7 cellular contexts compared by ENCODE assay signal in the genomic region with DNA sequence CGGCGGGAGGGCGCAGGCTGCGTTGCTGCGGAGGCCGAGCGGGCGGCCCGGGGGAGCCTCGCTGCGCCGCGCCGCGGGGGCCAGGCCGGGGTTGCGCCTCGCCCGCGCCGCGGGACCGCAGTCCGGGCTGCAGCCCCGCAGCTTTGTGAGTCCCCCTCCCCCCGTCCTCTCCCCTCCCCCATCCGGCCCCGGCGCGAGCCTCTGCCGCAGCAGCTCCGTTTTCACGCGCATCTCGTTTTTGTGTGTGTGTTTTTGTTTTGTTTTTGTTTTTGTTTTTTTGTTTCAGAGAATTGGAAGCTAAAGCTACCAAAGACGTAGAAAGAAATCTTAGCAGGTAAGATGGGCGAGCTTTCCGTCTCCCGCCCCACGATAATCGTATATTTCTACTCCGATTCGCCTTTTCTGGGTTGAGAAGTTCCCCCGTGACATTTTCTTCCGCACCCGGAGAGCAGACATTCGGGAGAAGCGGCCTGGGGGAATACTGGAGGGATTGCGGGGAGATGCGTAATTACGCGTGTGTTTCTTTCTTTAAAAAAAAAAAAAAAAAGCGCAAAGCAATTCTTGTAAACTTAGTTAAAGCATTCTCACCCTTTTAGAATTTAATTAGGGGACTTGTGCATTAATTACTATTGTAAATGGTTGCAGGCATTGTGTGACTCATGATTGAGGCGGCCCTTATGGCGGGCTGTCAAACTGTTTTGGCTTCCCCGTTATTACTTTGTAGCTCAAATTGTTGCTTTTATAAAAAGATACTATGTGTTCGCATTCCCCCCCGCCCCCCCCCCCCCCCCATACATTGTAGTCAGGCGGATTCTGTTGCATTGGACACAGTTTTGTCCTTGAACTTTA. TPM values are rescaled to one million over a fixed set of nuclear protein-coding genes. Genes with fewer than 3 reads are reported as not detected.
DNase-seq lines count a peak whose midpoint lies in the region; ATAC-seq, FAIRE-seq and TF ChIP-seq lines count a peak whose summit lies in the region.

No MANE protein-coding gene starts in this region.

- in situ Hi-C loops in HepG2 (cut with HindIII; ENCODE audit: extremely low pct_ligation_motif_present, low pct_unique_long_range_greater_than_20kb) = no loop called here

- TF ChIP-seq EP300 in HepG2 (IDR thresholded peaks at IDR 0.05; ENCODE audit: low read depth in 2 of 2, low read length in 2 of 2) (no peak), HepG2 (CRISPR knock-in tag; IDR thresholded peaks at IDR 0.05; ENCODE audit: borderline replicate concordance) (no peak)

- H3K27ac ChIP-seq in caudate nucleus (ENCODE audit: low read depth, low read length) = peak overlapping the region; percentile 56
- H3K27ac ChIP-seq in HepG2 (ENCODE audit: extremely low read length, insufficient read depth, low read length) = peak overlapping the region; percentile 87

- ATAC-seq in HG02981 (IDR thresholded peaks at IDR 0.05; ENCODE audit: unreplicated experiment) (peak; percentile 30), HepG2 (no peak)

- peaks cover 65% of the 10 kb centered on the region for H3K4me1 ChIP-seq in HepG2 (ENCODE audit: insufficient read depth, low read length)

- H3K27me3 ChIP-seq in HepG2 (ENCODE audit: control insufficient read depth in 1 of 2, insufficient read depth in 2 of 2, low read length in 2 of 2) = no peaks in the 10 kb centered on the region; a peak in 3 of 5 replicates

- under 1% methylated on average over 34 of the region's 59 CpGs for WGBS in HepG2 (ENCODE audit: low lambda C conversion rate)

- CTCF ChIA-PET in HepG2 (lab: Yijun Ruan, JAX; ENCODE audit: low intra/inter-chr PET ratio, low total read pairs) = no interaction called here

- H3K9ac ChIP-seq in HepG2 (ENCODE audit: insufficient read depth, low read depth, low read length) = peak overlapping the region; percentile 89

- TF ChIP-seq RAD21 in HepG2 (CRISPR knock-in tag; IDR thresholded peaks at IDR 0.05) = no peak

- no peaks in the 10 kb centered on the region for H3K9me3 ChIP-seq in HepG2 (ENCODE audit: low read length)

- H3K36me3 ChIP-seq in HepG2 (replicated peaks in 1 of 2; ENCODE audit: control insufficient read depth in 1 of 2, insufficient read depth in 2 of 2, low read length in 2 of 2) = peaks cover 2 to 24% of the 10 kb centered on the region in 2 experiments; a peak in 4 of 5 replicates

- H2AFZ ChIP-seq in HepG2 (ENCODE audit: low read length) = no peak overlapping the region

- H3K79me2 ChIP-seq in HepG2 (ENCODE audit: insufficient read depth, low read length) = peaks cover 52% of the 10 kb centered on the region

- intact Hi-C loops in HepG2 (cut with micrococcal nuclease; ENCODE audit: unreplicated experiment) = loop anchor here (2.0 kb wide), 1 partner anchor 189 kb away; no protein-coding TSS in a partner anchor

- no peak for DNase-seq in GM12864 (ENCODE audit: low read depth)
- DNase-seq in T-helper 22 cell (ENCODE audit: low read depth) = peak; percentile 7
- DNase-seq in caudate nucleus (lab: John Stamatoyannopoulos, UW) = peak in 23 of 61 donors; percentile 1 to 53 (median 40)
- no peak for DNase-seq in HepG2 (ENCODE audit: low spot score)
- DNase-seq in stimulated activated CD8-positive, alpha-beta memory T cell treated with anti-CD3 and anti-CD28 coated beads, Interleukin-15, amount 100 ng/mL, for 24 hours (ENCODE audit: low read depth) = peak; percentile 24
- DNase-seq in SIG-M5 (lab: John Stamatoyannopoulos, UW) = no peak

- TF ChIP-seq POLR2A in HepG2 (IDR thresholded peaks at IDR 0.05; ENCODE audit: insufficient read depth in 1 of 2, low read depth in 2 of 2, low read length in 2 of 2) = no peak

- H4K20me1 ChIP-seq in HepG2 (ENCODE audit: insufficient read depth, low read length) = peaks cover 24% of the 10 kb centered on the region

- no peak for FAIRE-seq in HepG2 (lab: Jason Lieb, UNC)

- peak overlapping the region; percentile 72 for H3K4me2 ChIP-seq in HepG2 (ENCODE audit: low read depth, low read length)

- peak overlapping the region; percentile 75 for H3K4me3 ChIP-seq in GM12864 (ENCODE audit: low read depth, low read length)
- H3K4me3 ChIP-seq in HepG2 (replicated peaks in 1 of 3; ENCODE audit: insufficient read depth in 1 of 3, low read depth in 2 of 3, low read length in 3 of 3) = peak overlapping the region; percentile 92 to 99 (median 96)

- no TSS peak for BruUV-seq in HepG2 (replicated peaks; lab: Mats Ljungman, UMichigan)

- POLR2A ChIA-PET in HepG2 (lab: Yijun Ruan, JAX) = interaction anchor here (0.6 to 1.4 kb wide), 7 partner anchors 9 to 264 kb away, joined by 3 to 5 read pairs (median 3); no protein-coding TSS in a partner anchor

- TF ChIP-seq CTCF in GM12864 (IDR thresholded peaks at IDR 0.05; ENCODE audit: low read depth, low read length, missing control alignments) (no peak), HepG2 (CRISPR knock-in tag; IDR thresholded peaks at IDR 0.05) (no peak)

TF ChIP-seq in HepG2, 621 proteins besides CTCF, POLR2A, EP300 and RAD21 (continues in another document):
- TF ChIP-seq HCFC1 (IDR thresholded peaks at IDR 0.05; ENCODE audit: low read depth, low read length) = no peak
- TF ChIP-seq, protein P1, sequence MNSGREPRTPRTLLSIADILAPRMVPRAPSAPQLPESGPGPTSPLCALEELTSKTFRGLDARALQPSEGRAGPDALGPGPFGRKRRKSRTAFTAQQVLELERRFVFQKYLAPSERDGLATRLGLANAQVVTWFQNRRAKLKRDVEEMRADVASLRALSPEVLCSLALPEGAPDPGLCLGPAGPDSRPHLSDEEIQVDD (CRISPR knock-in tag; IDR thresholded peaks at IDR 0.05; ENCODE audit: borderline replicate concordance) = no peak
- TF ChIP-seq PAF1 (CRISPR knock-in tag; IDR thresholded peaks at IDR 0.05) = no peak
- TF ChIP-seq SIN3B (IDR thresholded peaks at IDR 0.05; ENCODE audit: low read length) = no peak
- TF ChIP-seq ADNP (CRISPR knock-in tag; IDR thresholded peaks at IDR 0.05) = no peak
- TF ChIP-seq, protein P2, sequence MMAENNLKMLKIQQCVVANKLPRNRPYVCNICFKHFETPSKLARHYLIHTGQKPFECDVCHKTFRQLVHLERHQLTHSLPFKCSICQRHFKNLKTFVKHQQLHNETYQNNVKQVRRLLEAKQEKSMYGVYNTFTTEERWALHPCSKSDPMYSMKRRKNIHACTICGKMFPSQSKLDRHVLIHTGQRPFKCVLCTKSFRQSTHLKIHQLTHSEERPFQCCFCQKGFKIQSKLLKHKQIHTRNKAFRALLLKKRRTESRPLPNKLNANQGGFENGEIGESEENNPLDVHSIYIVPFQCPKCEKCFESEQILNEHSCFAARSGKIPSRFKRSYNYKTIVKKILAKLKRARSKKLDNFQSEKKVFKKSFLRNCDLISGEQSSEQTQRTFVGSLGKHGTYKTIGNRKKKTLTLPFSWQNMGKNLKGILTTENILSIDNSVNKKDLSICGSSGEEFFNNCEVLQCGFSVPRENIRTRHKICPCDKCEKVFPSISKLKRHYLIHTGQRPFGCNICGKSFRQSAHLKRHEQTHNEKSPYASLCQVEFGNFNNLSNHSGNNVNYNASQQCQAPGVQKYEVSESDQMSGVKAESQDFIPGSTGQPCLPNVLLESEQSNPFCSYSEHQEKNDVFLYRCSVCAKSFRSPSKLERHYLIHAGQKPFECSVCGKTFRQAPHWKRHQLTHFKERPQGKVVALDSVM (CRISPR knock-in tag; IDR thresholded peaks at IDR 0.05) = no peak
- peak; percentile 71 for TF ChIP-seq HNRNPK (IDR thresholded peaks at IDR 0.05; ENCODE audit: low read depth, low read length, poor library complexity, severe bottlenecking)
- no peak for TF ChIP-seq ZNF562 (CRISPR knock-in tag; IDR thresholded peaks at IDR 0.05; ENCODE audit: borderline replicate concordance)
- TF ChIP-seq SRY (CRISPR knock-in tag; IDR thresholded peaks at IDR 0.05) = no peak
- TF ChIP-seq SIX1 (CRISPR knock-in tag; IDR thresholded peaks at IDR 0.05; ENCODE audit: borderline replicate concordance) = no peak
- 0 out of 2 replicates have a peak, but pooled peaks have one; percentile 29 for TF ChIP-seq HDAC1 (CRISPR knock-in tag; IDR thresholded peaks at IDR 0.05)
- TF ChIP-seq NR2C2 (CRISPR knock-in tag; IDR thresholded peaks at IDR 0.05; ENCODE audit: borderline replicate concordance) = 0 out of 2 replicates have a peak, but pooled peaks have one; percentile 23
- TF ChIP-seq ETV6 (CRISPR knock-in tag; conservative IDR thresholded peaks at IDR 0.05) = no peak
- TF ChIP-seq, protein P3, sequence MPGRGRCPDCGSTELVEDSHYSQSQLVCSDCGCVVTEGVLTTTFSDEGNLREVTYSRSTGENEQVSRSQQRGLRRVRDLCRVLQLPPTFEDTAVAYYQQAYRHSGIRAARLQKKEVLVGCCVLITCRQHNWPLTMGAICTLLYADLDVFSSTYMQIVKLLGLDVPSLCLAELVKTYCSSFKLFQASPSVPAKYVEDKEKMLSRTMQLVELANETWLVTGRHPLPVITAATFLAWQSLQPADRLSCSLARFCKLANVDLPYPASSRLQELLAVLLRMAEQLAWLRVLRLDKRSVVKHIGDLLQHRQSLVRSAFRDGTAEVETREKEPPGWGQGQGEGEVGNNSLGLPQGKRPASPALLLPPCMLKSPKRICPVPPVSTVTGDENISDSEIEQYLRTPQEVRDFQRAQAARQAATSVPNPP (CRISPR knock-in tag; IDR thresholded peaks at IDR 0.05) = no peak

RNA-seq across cellular contexts. Expression of a gene that starts 0.7 kb away (rescaled TPM):
- total RNA-seq in HepG2 (2016; rRNA removed; fragmentation: Illumina TruSeq; extraction: Trizol) = 26.7 and 30.9 TPM in 2 replicates
- 6.9 and 8.1 TPM in 2 replicates for total RNA-seq in HepG2 (2016; cell fraction: cytosol; rRNA removed; fragmentation: Illumina TruSeq; extraction: Trizol; ENCODE audit: low read depth)
- total RNA-seq in HepG2 (2016; cell fraction: insoluble cytoplasmic fraction; rRNA removed; fragmentation: Illumina TruSeq; extraction: Trizol) = 24.9 and 33.4 TPM in 2 replicates
- total RNA-seq in HepG2 (2016; cell fraction: membrane; rRNA removed; fragmentation: Illumina TruSeq; extraction: Trizol) = 10.5 and 13.0 TPM in 2 replicates
- total RNA-seq in HepG2 (2016; cell fraction: nucleus; rRNA removed; fragmentation: Illumina TruSeq; extraction: Trizol) = 75.1 and 92.8 TPM in 2 replicates
- polyA plus RNA-seq in HepG2 (2011; rRNA removed) = 43.6 and 49.2 TPM in 2 replicates
- polyA plus RNA-seq in HepG2 (2011; cell fraction: cytosol; rRNA removed) = 25.1 and 25.7 TPM in 2 replicates
- polyA plus RNA-seq in HepG2 (2011; cell fraction: nucleus; rRNA removed) = 154 and 160 TPM in 2 replicates
- polyA plus RNA-seq in HepG2 (2012) = 30.0 and 33.6 TPM in 2 replicates
- 0.53 and 1.5 TPM in 2 replicates for polyA plus RNA-seq in HepG2 (2016; cell fraction: cytosol; fragmentation: Illumina TruSeq; extraction: Trizol; ENCODE audit: low read depth)
- 17.2 and 18.0 TPM in 2 replicates for polyA plus RNA-seq in HepG2 (2016; cell fraction: insoluble cytoplasmic fraction; fragmentation: Illumina TruSeq; extraction: Trizol; ENCODE audit: low read depth)
- polyA plus RNA-seq in HepG2 (2016; cell fraction: membrane; fragmentation: Illumina TruSeq; extraction: Trizol; ENCODE audit: low read depth) = 1.1 and 1.6 TPM in 2 replicates
- polyA plus RNA-seq in HepG2 (2016; cell fraction: nucleus; fragmentation: Illumina TruSeq; extraction: Trizol; ENCODE audit: insufficient read depth, low read depth) = 103 and 113 TPM in 2 replicates
- polyA minus RNA-seq in HepG2 (2011; rRNA and poly(A)+ RNA removed; ENCODE audit: low replicate concordance) = 70.9 TPM in 2 replicates
- polyA minus RNA-seq in HepG2 (2011; cell fraction: cytosol; rRNA and poly(A)+ RNA removed) = 19.3 and 29.4 TPM in 2 replicates
- polyA minus RNA-seq in HepG2 (2011; cell fraction: nucleus; rRNA and poly(A)+ RNA removed) = 205 and 259 TPM in 2 replicates

Comparison
In these comparisons a context has a peak if more than half of its experiments do, and no peak if none do; other contexts are left out.
1. DNase-seq: peak in T-helper 22 cell (single experiment) and stimulated activated CD8-positive, alpha-beta memory T cell treated with anti-CD3 and anti-CD28 coated beads, Interleukin-15, amount 100 ng/mL, for 24 hours (single experiment); none in GM12864 (single experiment), HepG2 (single experiment) and SIG-M5 (single experiment).